31 cellular contexts compared by ENCODE assay signal in the genomic region with DNA sequence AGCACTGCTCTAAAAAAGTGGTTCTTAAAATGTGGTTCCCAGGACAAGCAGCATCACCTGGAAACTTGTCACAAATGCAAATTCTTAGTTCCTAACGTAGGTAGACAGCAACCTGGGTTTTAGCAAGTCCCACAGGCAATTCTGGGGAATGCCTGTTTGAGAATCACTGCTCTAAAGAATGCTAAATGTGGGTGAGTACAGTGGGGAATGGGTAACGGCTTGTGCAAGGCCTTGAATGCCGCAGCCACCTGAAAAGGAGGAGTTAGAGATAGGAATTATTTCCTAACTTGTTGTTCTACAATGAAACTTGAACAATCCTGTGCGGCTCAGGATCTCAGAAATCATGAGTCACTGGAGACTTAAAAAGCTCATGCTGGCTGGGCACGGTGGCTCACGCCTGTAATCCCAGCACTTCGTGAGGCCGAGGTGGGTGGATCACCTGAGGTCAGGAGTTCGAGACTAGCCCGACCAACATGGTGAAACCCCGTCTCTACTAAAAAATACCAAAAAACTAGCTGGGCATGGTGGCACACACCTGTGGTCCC.
"Had no signal": no experiment of that assay in that cellular context is flagged by ENCODE, and none has a peak within 500 bp of the region (broad histone marks: within the 10 kb centered on the region; RNA-seq: fewer than 3 reads in every experiment).

No MANE protein-coding gene starts in this region.

- H3K36me3 ChIP-seq: neural progenitor cell had no signal

- H3K27me3 ChIP-seq: body of pancreas, cardiac muscle cell, esophagus muscularis mucosa, foreskin keratinocyte, heart right ventricle, neural progenitor cell, spleen, testis, transverse colon had no signal

- H3K27me3 Mint-ChIP-seq: activated CD4-positive, alpha-beta T cell treated with anti-CD3 and anti-CD28 coated beads, Interleukin-2, amount 10 ng/mL, durations not matched to agents 24 days and 14 days; activated CD8-positive, alpha-beta T cell treated with anti-CD3 and anti-CD28 coated beads for 36 hours; activated naive CD4-positive, alpha-beta T cell treated with anti-CD3 and anti-CD28 coated beads, Interleukin-2, amount 50 U/mL, for 24 hours; activated naive CD8-positive, alpha-beta T cell treated with anti-CD3 and anti-CD28 coated beads, Interleukin-2, amount 50 U/mL, for 24 hours; naive B cell had no signal

- H3K4me1 Mint-ChIP-seq: naive B cell, neural progenitor cell had no signal

- DNase-seq: activated CD4-positive, alpha-beta T cell treated with anti-CD3 and anti-CD28 coated beads, Interleukin-2, amount 10 ng/mL, durations not matched to agents 24 days and 14 days; activated CD4-positive, CD25-positive, alpha-beta regulatory T cell treated with anti-CD3 and anti-CD28 coated beads, Interleukin-2, amount 50 U/mL, for 72 hours; activated CD8-positive, alpha-beta T cell treated with anti-CD3 and anti-CD28 coated beads for 36 hours; activated naive CD8-positive, alpha-beta T cell treated with anti-CD3 and anti-CD28 coated beads, Interleukin-2, amount 50 U/mL, for 24 hours; activated T-cell treated with anti-CD3 and anti-CD28 coated beads, Interleukin-2, amount 50 U/mL, for 4 hours; anterior cingulate cortex; body of pancreas; cortex of kidney; foreskin keratinocyte; heart right ventricle; islet precursor cell; left ventricle myocardium superior; mammary epithelial cell; naive B cell; posterior cingulate gyrus; right cardiac atrium; spleen; stimulated activated naive CD4-positive, alpha-beta T cell treated with Interleukin-2 at 50 U/mL for 16 hours; SW 1271; T1000; testis; transverse colon had no signal

- FAIRE-seq: endothelial cell of umbilical vein, urothelium cell line had no signal

- H3K4me3 Mint-ChIP-seq: activated CD4-positive, alpha-beta T cell treated with anti-CD3 and anti-CD28 coated beads, Interleukin-2, amount 10 ng/mL, durations not matched to agents 24 days and 14 days; activated CD8-positive, alpha-beta T cell treated with anti-CD3 and anti-CD28 coated beads for 36 hours; activated naive CD4-positive, alpha-beta T cell treated with anti-CD3 and anti-CD28 coated beads, Interleukin-2, amount 50 U/mL, for 24 hours; activated naive CD8-positive, alpha-beta T cell treated with anti-CD3 and anti-CD28 coated beads, Interleukin-2, amount 50 U/mL, for 24 hours; activated T-cell treated with anti-CD3 and anti-CD28 coated beads, Interleukin-2, amount 50 U/mL, for 4 hours; naive B cell; neural progenitor cell; T-helper 1 cell treated with Interleukin-12 subunit alpha and Interleukin-12 subunit beta and Interleukin-4 antibody, amounts not matched to agents 30 μg/mL and 1 μg/mL, for 36 hours had no signal

- H3K27ac ChIP-seq: body of pancreas, cardiac muscle cell, esophagus muscularis mucosa, foreskin keratinocyte, heart right ventricle, neural progenitor cell, SK-N-MC, testis, transverse colon had no signal

- H3K27ac Mint-ChIP-seq: activated CD4-positive, alpha-beta T cell treated with anti-CD3 and anti-CD28 coated beads, Interleukin-2, amount 10 ng/mL, durations not matched to agents 24 days and 14 days; activated naive CD8-positive, alpha-beta T cell treated with anti-CD3 and anti-CD28 coated beads, Interleukin-2, amount 50 U/mL, for 24 hours; activated T-helper 2 cell treated with anti-CD3 and anti-CD28 coated beads, Interferon-gamma antibody, Interleukin-2, Interleukin-4, amounts not matched to agents 10 μg/mL and 5 μg/mL and 100 μg/mL, durations not matched to agents 14 hours and 24 hours and 36 hours; naive B cell; neural progenitor cell had no signal

- H3K9me3 Mint-ChIP-seq: activated CD4-positive, alpha-beta T cell treated with anti-CD3 and anti-CD28 coated beads, Interleukin-2, amount 10 ng/mL, durations not matched to agents 24 days and 14 days; activated CD8-positive, alpha-beta T cell treated with anti-CD3 and anti-CD28 coated beads for 36 hours; activated naive CD4-positive, alpha-beta T cell treated with anti-CD3 and anti-CD28 coated beads, Interleukin-2, amount 50 U/mL, for 24 hours; activated naive CD8-positive, alpha-beta T cell treated with anti-CD3 and anti-CD28 coated beads, Interleukin-2, amount 50 U/mL, for 24 hours; activated T-cell treated with anti-CD3 and anti-CD28 coated beads, Interleukin-2, amount 50 U/mL, for 4 hours; activated T-helper 2 cell treated with anti-CD3 and anti-CD28 coated beads, Interferon-gamma antibody, Interleukin-2, Interleukin-4, amounts not matched to agents 10 μg/mL and 5 μg/mL and 100 μg/mL, durations not matched to agents 14 hours and 24 hours and 36 hours; naive B cell; neural progenitor cell; T-helper 1 cell treated with Interleukin-12 subunit alpha and Interleukin-12 subunit beta and Interleukin-4 antibody, amounts not matched to agents 30 μg/mL and 1 μg/mL, for 36 hours had no signal

- H3K4me3 ChIP-seq: body of pancreas, cardiac muscle cell, esophagus muscularis mucosa, heart right ventricle, neural progenitor cell, SK-N-MC, spleen, testis, transverse colon had no signal

- H3K9me3 ChIP-seq: body of pancreas, esophagus muscularis mucosa, heart right ventricle, spleen, testis, transverse colon had no signal

- H3K4me1 ChIP-seq: body of pancreas, esophagus muscularis mucosa, neural progenitor cell, testis had no signal

- ATAC-seq: activated CD8-positive, alpha-beta T cell treated with anti-CD3 and anti-CD28 coated beads for 36 hours; activated naive CD8-positive, alpha-beta T cell treated with anti-CD3 and anti-CD28 coated beads, Interleukin-2, amount 50 U/mL, for 24 hours; activated T-cell treated with anti-CD3 and anti-CD28 coated beads, Interleukin-2, amount 50 U/mL, for 4 hours; body of pancreas; foreskin keratinocyte; heart right ventricle; left ventricle myocardium superior; right cardiac atrium had no signal
